ENCODE assay signal across 10 cellular contexts in genomic region chr10:118332247-118332646, GRCh38. TPM values are rescaled to one million over a fixed set of nuclear protein-coding genes. Genes with fewer than 3 reads are reported as not detected.
A peak's percentile ranks its signal among the peaks of the same experiment; 100 is the strongest.
DNase-seq lines count a peak whose midpoint lies in the region; ATAC-seq and TF ChIP-seq lines count a peak whose summit lies in the region.
"Had no signal": no experiment of that assay in that cellular context is flagged by ENCODE, and none has a peak within 500 bp of the region (broad histone marks: within the 10 kb centered on the region; RNA-seq: fewer than 3 reads in every experiment).

No MANE protein-coding gene starts in this region.

- no peaks in the 10 kb centered on the region for H3F3A ChIP-seq in PC-9 (ENCODE audit: insufficient read depth, low read depth)

- no peak overlapping the region for H3K4me3 ChIP-seq in PC-9

- peaks cover 78% of the 10 kb centered on the region for H3K36me3 Mint-ChIP-seq in activated B cell treated with CpG ODN at 0.5 μM for 24 hours (ENCODE audit: low read depth)

- no peaks in the 10 kb centered on the region for H3K27me3 ChIP-seq in PC-9 (ENCODE audit: insufficient read depth, low read depth)

- no peak for TF ChIP-seq CTCF in activated B cell treated with CpG ODN at 0.5 μM for 24 hours (IDR thresholded peaks at IDR 0.05)
- no peak for TF ChIP-seq CTCF in PC-9 (conservative IDR thresholded peaks at IDR 0.05)

- no peak overlapping the region for H3K4me3 Mint-ChIP-seq in activated B cell treated with CpG ODN at 0.5 μM for 24 hours

- H3K9me2 ChIP-seq in PC-9 (ENCODE audit: insufficient read depth), result no peaks in the 10 kb centered on the region

- H4K20me1 ChIP-seq in PC-9 (ENCODE audit: insufficient read depth), result no peaks in the 10 kb centered on the region

- no peaks in the 10 kb centered on the region for H3K79me2 ChIP-seq in PC-9 (ENCODE audit: low read depth)

- ATAC-seq in GM18502 (IDR thresholded peaks at IDR 0.05; ENCODE audit: poor library complexity, unreplicated experiment), result peak; percentile 87
- ATAC-seq in GM21360 (IDR thresholded peaks at IDR 0.05; ENCODE audit: unreplicated experiment), result peak; percentile 75
- ATAC-seq in HG03159 (IDR thresholded peaks at IDR 0.05; ENCODE audit: unreplicated experiment), result peak; percentile 64
- peak; percentile 40 for ATAC-seq in activated B cell treated with CpG ODN at 0.5 μM for 24 hours (ENCODE audit: low read depth)

- peaks cover 1% of the 10 kb centered on the region for H3K4me1 Mint-ChIP-seq in activated B cell treated with CpG ODN at 0.5 μM for 24 hours

- H3K4me2 ChIP-seq in PC-9, result no peak overlapping the region

- intact Hi-C loops in activated B cell treated with CpG ODN at 0.5 μM for 24 hours (cut with micrococcal nuclease) (no loop called here), PC-9 (cut with micrococcal nuclease; ENCODE audit: unreplicated experiment) (no loop called here)

- DNase-seq in activated B cell treated with CpG ODN at 0.5 μM for 24 hours (no peak), NCI-H187 (lab: John Stamatoyannopoulos, UW) (no peak), GF-D8 (lab: John Stamatoyannopoulos, UW) (no peak), PC-9 (no peak), activated gamma-delta T cell (lab: John Stamatoyannopoulos, UW) (no peak)
- DNase-seq: cortex of kidney, nucleus accumbens had no signal

- POLR2A ChIA-PET in activated B cell treated with CpG ODN at 0.5 μM for 24 hours (lab: Charles Lee) (no interaction called here), PC-9 (lab: Charles Lee; ENCODE audit: unreplicated experiment) (no interaction called here)

- no peak overlapping the region for H3K27ac Mint-ChIP-seq in activated B cell treated with CpG ODN at 0.5 μM for 24 hours

- H2AFZ ChIP-seq in PC-9, result no peak overlapping the region

- no TSS peak for BruUV-seq in PC-9 (replicated peaks; lab: Mats Ljungman, UMichigan)

- no peak overlapping the region for H3K27ac ChIP-seq in PC-9

- H3K36me3 ChIP-seq in PC-9 (ENCODE audit: low read depth), result peaks cover 13% of the 10 kb centered on the region; the same call in 1 of the 2 replicates

- no peaks in the 10 kb centered on the region for H3K27me3 Mint-ChIP-seq in activated B cell treated with CpG ODN at 0.5 μM for 24 hours

- no peaks in the 10 kb centered on the region for H3K9me3 Mint-ChIP-seq in activated B cell treated with CpG ODN at 0.5 μM for 24 hours

- no peaks in the 10 kb centered on the region for H3K9me3 ChIP-seq in PC-9 (ENCODE audit: insufficient read depth, low read depth)

- CTCF ChIA-PET in activated B cell treated with CpG ODN at 0.5 μM for 24 hours (lab: Charles Lee) (no interaction called here), PC-9 (lab: Charles Lee) (no interaction called here)

- no peaks in the 10 kb centered on the region for H3K4me1 ChIP-seq in PC-9 (replicated peaks; ENCODE audit: insufficient read depth)

RNA-seq across cellular contexts. Expression of gene FAM204A, which starts 9.9 kb away (rescaled TPM):
- 70.1 and 71.8 TPM in 2 replicates for total RNA-seq in activated B cell treated with CpG ODN at 0.5 μM for 24 hours
- total RNA-seq in PC-9 (2021), result 44.4 and 51.9 TPM in 2 replicates
